Comparison of ENCODE assay signal across 8 cellular contexts in genomic region chr5:35938518-35939227, GRCh38. TPM values are rescaled to one million over a fixed set of nuclear protein-coding genes. Genes with fewer than 3 reads are reported as not detected.
A peak's percentile ranks its signal among the peaks of the same experiment; 100 is the strongest.
DNase-seq lines count a peak whose midpoint lies in the region; ATAC-seq lines count a peak whose summit lies in the region.

TSS of gene CAPSL (minus strand) at chr5:35938622. CDS start at chr5:35921120, 17,502 bp downstream.

- DNase-seq in GM04504 (ENCODE audit: low read depth) (peak; percentile 46), NCI-H2171 treated with DMSO at 0.1 percent for 48 hours (lab: John Stamatoyannopoulos, UW) (peak; percentile 56), epithelial cell of prostate (ENCODE audit: low read depth, low spot score) (peak; percentile 39), occipital lobe (lab: John Stamatoyannopoulos, UW) (peak; percentile 10), GF-D8 (lab: John Stamatoyannopoulos, UW) (no peak), HUDEP-2 (lab: John Stamatoyannopoulos, UW; ENCODE audit: unreplicated experiment in 76 of 76) (no peak)
- no peak for DNase-seq in activated CD4-positive, CD25-positive, alpha-beta regulatory T cell treated with anti-CD3 and anti-CD28 coated beads, Interleukin-2, amount 50 U/mL, for 72 hours

- ATAC-seq in GM18858 (IDR thresholded peaks at IDR 0.05; ENCODE audit: unreplicated experiment) = no peak

- no peak within 1 kb of the TSS for H3K27ac ChIP-seq in epithelial cell of prostate

RNA-seq across cellular contexts. Expression of gene CAPSL, which starts in this region (rescaled TPM):
- total RNA-seq in occipital lobe = not detected

Comparison
In these comparisons a context has a peak if more than half of its experiments do, and no peak if none do; other contexts are left out.
1. Peak in DNase-seq in occipital lobe; RNA of the gene not detected or under 1 TPM.
2. DNase-seq: peak in GM04504 (single experiment), NCI-H2171 treated with DMSO at 0.1 percent for 48 hours (single experiment) and epithelial cell of prostate (single experiment); none in activated CD4-positive, CD25-positive, alpha-beta regulatory T cell treated with anti-CD3 and anti-CD28 coated beads, Interleukin-2, amount 50 U/mL, for 72 hours (single experiment), GF-D8 (single experiment) and HUDEP-2 (0 of 76).